ENCODE assay signal across 11 cellular contexts in the genomic region with DNA sequence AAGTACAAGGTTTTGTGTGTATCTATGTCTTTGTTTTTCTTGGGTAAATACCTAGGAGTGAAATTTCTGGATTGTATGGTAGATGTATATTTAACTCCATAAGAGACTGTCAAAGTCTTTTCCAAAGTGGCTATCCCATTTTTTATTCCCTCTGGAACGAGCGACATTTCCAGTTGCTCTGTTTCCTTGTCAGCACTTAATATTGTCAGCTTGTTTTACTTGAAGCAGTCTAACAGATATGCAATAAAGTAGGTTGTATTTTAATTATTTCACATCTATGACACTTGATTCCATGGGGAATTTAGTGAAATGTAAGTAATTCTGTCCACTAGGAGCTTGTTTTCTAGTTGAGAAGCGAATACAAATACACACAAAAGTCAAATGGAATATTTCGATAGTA.
"Had no signal": no experiment of that assay in that cellular context is flagged by ENCODE, and none has a peak within 500 bp of the region (broad histone marks: within the 10 kb centered on the region; RNA-seq: fewer than 3 reads in every experiment).

No MANE protein-coding gene starts in this region.

- H3K4me3 ChIP-seq: GM23248, GM23338, HAP-1 had no signal

- H2AFZ ChIP-seq: GM23248, GM23338 had no signal

- H3K4me1 ChIP-seq: HAP-1 had no signal

- H3K9me3 ChIP-seq: HAP-1 had no signal

- FAIRE-seq: H1, H54 had no signal

- H3K4me1 Mint-ChIP-seq: GM23338, H9 had no signal

- DNase-seq: GM23248, GOT3, H7, H9, HCEC 1CT, HFFc6 had no signal

- H3K4me3 Mint-ChIP-seq: GM23338, H9, HFFc6 had no signal

- H3K36me3 ChIP-seq: HAP-1 had no signal

- H3K27ac Mint-ChIP-seq: GM23338, H9, HFFc6 had no signal

- H3K4me2 ChIP-seq: GM23338 had no signal

- H3K9ac ChIP-seq: GM23248 had no signal

- H3K9me3 Mint-ChIP-seq: GM23338, H9, HFFc6 had no signal

- H3K27ac ChIP-seq: GM23248 had no signal

- ATAC-seq: GM23338, HCT116 had no signal
